In genomic region chr3:2517479-2518188, GRCh38 we compare ENCODE assay signal across 30 cellular contexts.
DNase-seq lines count a peak whose midpoint lies in the region; ATAC-seq and TF ChIP-seq lines count a peak whose summit lies in the region.
"Had no signal": no experiment of that assay in that cellular context is flagged by ENCODE, and none has a peak within 500 bp of the region (broad histone marks: within the 10 kb centered on the region; RNA-seq: fewer than 3 reads in every experiment).

No MANE protein-coding gene starts in this region.

- H3K9ac ChIP-seq in endodermal cell (ENCODE audit: extremely low read depth, low read length, poor library complexity, severe bottlenecking) (no peak overlapping the region), neural progenitor cell (no peak overlapping the region)
- H3K9ac ChIP-seq: BLaER1 had no signal

- no peaks in the 10 kb centered on the region for H3K27me3 Mint-ChIP-seq in endodermal cell (ENCODE audit: insufficient read depth)
- H3K27me3 Mint-ChIP-seq in neural progenitor cell (ENCODE audit: insufficient read depth, low read depth), result no peaks in the 10 kb centered on the region
- H3K27me3 Mint-ChIP-seq: stimulated activated naive CD8-positive, alpha-beta T cell treated with anti-CD3 and anti-CD28 coated beads, Interleukin-15, amount 100 ng/mL, for 72 hours had no signal

- WGBS in endodermal cell (ENCODE audit: insufficient coverage in 1 of 2, insufficient read length in 1 of 2), 2 experiments, result 82 to 90% methylated on average over 2 to 5 of the region's 5 CpGs

- H2AFZ ChIP-seq in neural progenitor cell (replicated peaks), result no peak overlapping the region
- H2AFZ ChIP-seq: GM23338 had no signal

- DNase-seq in H4 (ENCODE audit: low spot score) (peak; percentile 47), NCI-H146 (lab: John Stamatoyannopoulos, UW) (peak; percentile 41), endodermal cell (peak; percentile 42), neural progenitor cell (ENCODE audit: low spot score) (peak; percentile 47), T-helper 1 cell (no peak), NCI-H748 treated with DMSO at 0.1 percent for 48 hours (lab: John Stamatoyannopoulos, UW) (no peak)
- DNase-seq: activated CD4-positive, alpha-beta T cell treated with anti-CD3 and anti-CD28 coated beads, Interleukin-2, amount 50 U/mL, for 48 hours; activated naive CD4-positive, alpha-beta T cell; activated naive CD8-positive, alpha-beta T cell treated with anti-CD3 and anti-CD28 coated beads, Interleukin-2, amount 50 U/mL, for 24 hours; activated T-cell treated with anti-CD3 and anti-CD28 coated beads, Interleukin-2, amount 50 U/mL, for 72 hours; effector CD8-positive, alpha-beta T cell; immature natural killer cell; mesendoderm; right lobe of liver; Right ventricle myocardium superior; spleen; stimulated activated CD4-positive, alpha-beta T cell treated with anti-CD3 and anti-CD28 coated beads, Interleukin-2, amount 100 ng/mL, for 24 hours; stimulated activated naive CD8-positive, alpha-beta T cell treated with anti-CD3 and anti-CD28 coated beads, Interleukin-15, amount 100 ng/mL, for 72 hours; T-helper 2 cell; thyroid gland had no signal

- H3K27ac Mint-ChIP-seq in endodermal cell (no peak overlapping the region), neural progenitor cell (no peak overlapping the region)
- H3K27ac Mint-ChIP-seq: activated naive CD8-positive, alpha-beta T cell treated with anti-CD3 and anti-CD28 coated beads, Interleukin-2, amount 50 U/mL, for 24 hours; activated T-cell treated with anti-CD3 and anti-CD28 coated beads, Interleukin-2, amount 50 U/mL, for 72 hours; GM23338; immature natural killer cell had no signal

- TF ChIP-seq CTCF in endodermal cell (conservative IDR thresholded peaks at IDR 0.05) (no peak), neural progenitor cell (IDR thresholded peaks at IDR 0.05) (no peak)

- no peak overlapping the region for H3K4me3 ChIP-seq in endodermal cell (ENCODE audit: low read length)
- no peak overlapping the region for H3K4me3 ChIP-seq in neural progenitor cell
- H3K4me3 ChIP-seq: BLaER1, cardiac muscle cell, coronary artery, GM23338, prostate gland, right lobe of liver, spleen, thyroid gland had no signal

- H3K4me2 ChIP-seq in neural progenitor cell, result peak overlapping the region; percentile 14
- H3K4me2 ChIP-seq: BLaER1, GM23338 had no signal

- H3K9me3 Mint-ChIP-seq in endodermal cell (no peaks in the 10 kb centered on the region), neural progenitor cell (no peaks in the 10 kb centered on the region)
- H3K9me3 Mint-ChIP-seq: activated naive CD8-positive, alpha-beta T cell treated with anti-CD3 and anti-CD28 coated beads, Interleukin-2, amount 50 U/mL, for 24 hours; activated T-cell treated with anti-CD3 and anti-CD28 coated beads, Interleukin-2, amount 50 U/mL, for 72 hours; stimulated activated naive CD8-positive, alpha-beta T cell treated with anti-CD3 and anti-CD28 coated beads, Interleukin-15, amount 100 ng/mL, for 72 hours had no signal

- no peak overlapping the region for H3K27ac ChIP-seq in endodermal cell (ENCODE audit: low read depth, low read length)
- no peak overlapping the region for H3K27ac ChIP-seq in neural progenitor cell
- H3K27ac ChIP-seq: BLaER1, cardiac muscle cell, coronary artery, neutrophil, prostate gland, right lobe of liver, spleen, thyroid gland had no signal

- H3K4me1 Mint-ChIP-seq in endodermal cell (peaks cover 19% of the 10 kb centered on the region), neural progenitor cell (peaks cover 44% of the 10 kb centered on the region)
- H3K4me1 Mint-ChIP-seq: activated naive CD8-positive, alpha-beta T cell treated with anti-CD3 and anti-CD28 coated beads, Interleukin-2, amount 50 U/mL, for 24 hours; GM23338; immature natural killer cell; stimulated activated naive CD8-positive, alpha-beta T cell treated with anti-CD3 and anti-CD28 coated beads, Interleukin-15, amount 100 ng/mL, for 72 hours had no signal

- H4K20me1 ChIP-seq in neural progenitor cell (ENCODE audit: low read depth), result peaks cover 3% of the 10 kb centered on the region
- H4K20me1 ChIP-seq: BLaER1 had no signal

- H3K36me3 ChIP-seq in endodermal cell (ENCODE audit: control insufficient read depth, insufficient read depth, low read length), result no peaks in the 10 kb centered on the region
- no peaks in the 10 kb centered on the region for H3K36me3 ChIP-seq in neural progenitor cell
- H3K36me3 ChIP-seq: BLaER1, cardiac muscle cell, neutrophil, prostate gland, right lobe of liver, spleen, thyroid gland had no signal

- H3K4me1 ChIP-seq in endodermal cell (ENCODE audit: control insufficient read depth, insufficient read depth, low read length) (no peaks in the 10 kb centered on the region), neural progenitor cell (peaks cover 36% of the 10 kb centered on the region)
- H3K4me1 ChIP-seq: BLaER1, prostate gland, right lobe of liver, spleen, thyroid gland had no signal

- peaks cover 14% of the 10 kb centered on the region for H3F3A ChIP-seq in neural progenitor cell (ENCODE audit: low read depth)

- H3K9me3 ChIP-seq in endodermal cell (ENCODE audit: control insufficient read depth, low read length), result peaks cover 11% of the 10 kb centered on the region
- no peaks in the 10 kb centered on the region for H3K9me3 ChIP-seq in neural progenitor cell (ENCODE audit: low read depth)
- H3K9me3 ChIP-seq: BLaER1, neutrophil, prostate gland, right lobe of liver, spleen, thyroid gland had no signal

- H3K36me3 Mint-ChIP-seq in endodermal cell (ENCODE audit: low read depth) (no peaks in the 10 kb centered on the region), neural progenitor cell (no peaks in the 10 kb centered on the region)
- H3K36me3 Mint-ChIP-seq: immature natural killer cell had no signal

- ATAC-seq in GM18511 (IDR thresholded peaks at IDR 0.05; ENCODE audit: unreplicated experiment), result no peak
- ATAC-seq: activated naive CD8-positive, alpha-beta T cell treated with anti-CD3 and anti-CD28 coated beads, Interleukin-2, amount 50 U/mL, for 24 hours; activated T-cell treated with anti-CD3 and anti-CD28 coated beads, Interleukin-2, amount 50 U/mL, for 72 hours; GM23338; left lobe of liver; Panc1; right lobe of liver; SK-N-SH treated with all-trans-retinoic acid at 6 μM for 48 hours; stimulated activated naive CD8-positive, alpha-beta T cell treated with anti-CD3 and anti-CD28 coated beads, Interleukin-15, amount 100 ng/mL, for 72 hours had no signal

- H3K27me3 ChIP-seq in endodermal cell (ENCODE audit: control insufficient read depth, insufficient read depth, low read length, poor library complexity, severe bottlenecking) (no peaks in the 10 kb centered on the region), neural progenitor cell (no peaks in the 10 kb centered on the region)
- H3K27me3 ChIP-seq: BLaER1, cardiac muscle cell, neutrophil, right lobe of liver, spleen had no signal

- H3K79me2 ChIP-seq in neural progenitor cell (ENCODE audit: low read depth), result no peaks in the 10 kb centered on the region

- H3K4me3 Mint-ChIP-seq in endodermal cell (no peak overlapping the region), neural progenitor cell (no peak overlapping the region)
- H3K4me3 Mint-ChIP-seq: activated naive CD8-positive, alpha-beta T cell treated with anti-CD3 and anti-CD28 coated beads, Interleukin-2, amount 50 U/mL, for 24 hours; activated T-cell treated with anti-CD3 and anti-CD28 coated beads, Interleukin-2, amount 50 U/mL, for 72 hours; GM23338; immature natural killer cell; stimulated activated naive CD8-positive, alpha-beta T cell treated with anti-CD3 and anti-CD28 coated beads, Interleukin-15, amount 100 ng/mL, for 72 hours had no signal

Comparison
In these comparisons a context has a peak if more than half of its experiments do, and no peak if none do; other contexts are left out.
1. DNase-seq: peak in H4 (single experiment), NCI-H146 (single experiment), endodermal cell (single experiment) and neural progenitor cell (single experiment); none in T-helper 1 cell (0 of 5) and NCI-H748 treated with DMSO at 0.1 percent for 48 hours (single experiment).